1 cellular context compared by ENCODE assay signal in the genomic region with DNA sequence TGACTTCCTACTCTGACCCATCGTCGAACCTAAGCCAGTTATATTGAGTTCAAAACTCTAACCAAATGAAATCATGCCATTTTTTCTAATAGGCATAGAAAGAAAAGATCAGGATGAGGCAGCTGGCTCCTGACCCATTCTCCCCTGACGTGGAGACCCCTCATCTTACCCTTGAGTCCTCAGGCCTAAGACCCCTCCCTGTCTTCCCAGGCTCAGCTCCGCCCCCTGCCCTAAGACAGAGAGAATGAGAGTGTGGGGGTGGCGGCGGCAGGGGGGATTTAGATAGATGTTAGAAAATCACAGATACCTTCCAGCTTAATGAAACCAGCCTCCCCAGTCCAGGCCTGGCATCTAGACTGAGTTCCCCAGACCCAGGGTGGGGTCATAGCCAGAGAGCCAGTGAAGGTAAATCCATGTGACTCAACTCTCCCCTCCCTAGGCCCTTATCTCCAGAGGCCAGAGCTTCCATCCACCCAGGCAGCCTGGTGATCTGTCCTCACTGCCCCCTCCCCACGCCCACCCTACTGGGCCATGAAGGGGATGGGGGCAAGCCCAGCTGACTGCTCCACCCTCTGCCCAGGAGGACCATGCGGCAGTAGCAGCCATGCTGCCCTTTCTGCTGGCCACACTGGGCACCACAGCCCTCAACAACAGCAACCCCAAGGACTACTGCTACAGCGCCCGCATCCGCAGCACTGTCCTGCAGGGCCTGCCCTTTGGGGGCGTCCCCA.
TF ChIP-seq lines count a peak whose summit lies in the region.

No MANE protein-coding gene starts in this region.

TF ChIP-seq in WTC11, 78 proteins besides CTCF, POLR2A, EP300 and RAD21 (continued from another document):
- no peak for TF ChIP-seq ERG (CRISPR knock-in tag; IDR thresholded peaks at IDR 0.05)
- TF ChIP-seq NR2C2 (CRISPR knock-in tag; IDR thresholded peaks at IDR 0.05) = no peak
- no peak for TF ChIP-seq HMGA2 (CRISPR knock-in tag; IDR thresholded peaks at IDR 0.05)
- TF ChIP-seq, protein P1, sequence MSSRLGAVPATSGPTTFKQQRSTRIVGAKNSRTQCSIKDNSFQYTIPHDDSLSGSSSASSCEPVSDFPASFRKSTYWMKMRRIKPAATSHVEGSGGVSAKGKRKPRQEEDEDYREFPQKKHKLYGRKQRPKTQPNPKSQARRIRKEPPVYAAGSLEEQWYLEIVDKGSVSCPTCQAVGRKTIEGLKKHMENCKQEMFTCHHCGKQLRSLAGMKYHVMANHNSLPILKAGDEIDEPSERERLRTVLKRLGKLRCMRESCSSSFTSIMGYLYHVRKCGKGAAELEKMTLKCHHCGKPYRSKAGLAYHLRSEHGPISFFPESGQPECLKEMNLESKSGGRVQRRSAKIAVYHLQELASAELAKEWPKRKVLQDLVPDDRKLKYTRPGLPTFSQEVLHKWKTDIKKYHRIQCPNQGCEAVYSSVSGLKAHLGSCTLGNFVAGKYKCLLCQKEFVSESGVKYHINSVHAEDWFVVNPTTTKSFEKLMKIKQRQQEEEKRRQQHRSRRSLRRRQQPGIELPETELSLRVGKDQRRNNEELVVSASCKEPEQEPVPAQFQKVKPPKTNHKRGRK (CRISPR knock-in tag; IDR thresholded peaks at IDR 0.05; ENCODE audit: borderline replicate concordance) = no peak
